8 cellular contexts compared by ENCODE assay signal in genomic region chr17:75238684-75239191, GRCh38. TPM values are rescaled to one million over a fixed set of nuclear protein-coding genes. Genes with fewer than 3 reads are reported as not detected.
A peak's percentile ranks its signal among the peaks of the same experiment; 100 is the strongest.
DNase-seq lines count a peak whose midpoint lies in the region; ATAC-seq, FAIRE-seq and TF ChIP-seq lines count a peak whose summit lies in the region.

No MANE protein-coding gene starts in this region.

- BruUV-seq in endothelial cell of umbilical vein (replicated peaks; lab: Mats Ljungman, UMichigan): no TSS peak

- dilution Hi-C loops in endothelial cell of umbilical vein (cut with MboI; ENCODE audit: extremely low pct_ligation_motif_present, low sequenced_read_pairs): no loop called here

- H3K79me2 ChIP-seq in endothelial cell of umbilical vein (ENCODE audit: control insufficient read depth, insufficient read depth, low read length): no peaks in the 10 kb centered on the region

- no peaks in the 10 kb centered on the region for H3K9me1 ChIP-seq in endothelial cell of umbilical vein (replicated peaks; ENCODE audit: control insufficient read depth, extremely low read depth, insufficient read depth, low read length)

- H3K4me1 ChIP-seq in endothelial cell of umbilical vein (ENCODE audit: control insufficient read depth, extremely low read depth, insufficient read depth, low read length): no peaks in the 10 kb centered on the region
- no peaks in the 10 kb centered on the region for H3K4me1 ChIP-seq in thyroid gland

- peak overlapping the region in 1 of 10 donors; percentile 52 for H3K4me3 Mint-ChIP-seq in naive thymus-derived CD8-positive, alpha-beta T cell

- peak overlapping the region; percentile 30 to 91 (median 85) for H3K27ac Mint-ChIP-seq in naive thymus-derived CD8-positive, alpha-beta T cell

- no peaks in the 10 kb centered on the region for H3K9me3 Mint-ChIP-seq in naive thymus-derived CD8-positive, alpha-beta T cell

- no peaks in the 10 kb centered on the region for H4K20me1 ChIP-seq in endothelial cell of umbilical vein (replicated peaks; ENCODE audit: control insufficient read depth, extremely low read depth, insufficient read depth, low read length)

- intact Hi-C loops in endothelial cell of umbilical vein (cut with micrococcal nuclease): no loop called here
- intact Hi-C loops in thyroid gland (cut with DNase I): no loop called here

- H3K27ac ChIP-seq in endothelial cell of umbilical vein (ENCODE audit: insufficient read depth, low read depth, low read length): no peak overlapping the region
- H3K27ac ChIP-seq in thyroid gland: no peak overlapping the region

- ATAC-seq in HG03097 (IDR thresholded peaks at IDR 0.05; ENCODE audit: low FRiP score, unreplicated experiment) (peak; percentile 48), HG02970 (IDR thresholded peaks at IDR 0.05; ENCODE audit: low FRiP score, unreplicated experiment) (no peak)
- peak; percentile 86 to 88 for ATAC-seq in naive thymus-derived CD8-positive, alpha-beta T cell

- no peak overlapping the region for H3K4me3 ChIP-seq in endothelial cell of umbilical vein (replicated peaks in 1 of 3; ENCODE audit: insufficient read depth in 1 of 3, low read depth in 1 of 3, low read length in 3 of 3)
- no peak overlapping the region for H3K4me3 ChIP-seq in thyroid gland (replicated peaks in 1 of 3)

- WGBS in thyroid gland, 2 donors: 50 to 60% methylated on average over 12 to 13 of the region's 13 CpGs

- peak; percentile 86 to 92 for TF ChIP-seq CTCF in endothelial cell of umbilical vein (IDR thresholded peaks at IDR 0.05; ENCODE audit: extremely low read depth in 1 of 2, insufficient read depth in 1 of 2, low read depth in 1 of 2, low read length in 2 of 2)
- TF ChIP-seq CTCF in thyroid gland (IDR thresholded peaks at IDR 0.05): peak; percentile 45 to 80 (median 62)

- FAIRE-seq in endothelial cell of umbilical vein (lab: Jason Lieb, UNC): peak; percentile 77

- no peaks in the 10 kb centered on the region for H3K27me3 Mint-ChIP-seq in naive thymus-derived CD8-positive, alpha-beta T cell

- H3K36me3 ChIP-seq in endothelial cell of umbilical vein (ENCODE audit: control insufficient read depth in 2 of 2, extremely low read depth in 1 of 2, insufficient read depth in 2 of 2, low read length in 2 of 2): peaks cover 11 to 51% of the 10 kb centered on the region in 2 experiments
- H3K36me3 ChIP-seq in thyroid gland: peaks cover 85 to 87% of the 10 kb centered on the region in 2 donors

- POLR2A ChIA-PET in endothelial cell of umbilical vein (lab: Charles Lee): interaction anchor here (0.5 to 1.3 kb wide), 2 partner anchors 13 to 32 kb away, joined by 3 to 4 read pairs; partner anchors contain the start of gene MIF4GD
- POLR2A ChIA-PET in naive thymus-derived CD8-positive, alpha-beta T cell (lab: Charles Lee): interaction anchor here (0.9 to 2.3 kb wide), 3 partner anchors 24 to 125 kb away, joined by 3 to 7 read pairs (median 4); partner anchors contain the start of genes MRPS7 and NUP85

- no peak overlapping the region for H2AFZ ChIP-seq in endothelial cell of umbilical vein (ENCODE audit: low read depth, low read length)

- CTCF ChIA-PET in endothelial cell of umbilical vein (lab: Charles Lee): interaction anchor here (0.8 to 7.6 kb wide), 13 partner anchors 10 to 277 kb away, joined by 3 to 91 read pairs (median 8); partner anchors contain the start of gene MIF4GD

- H3K9ac ChIP-seq in endothelial cell of umbilical vein (replicated peaks; ENCODE audit: extremely low read depth, insufficient read depth, low read length): no peak overlapping the region

- peaks cover 5 to 18% (median 15%) of the 10 kb centered on the region in 4 donors for H3K4me1 Mint-ChIP-seq in naive thymus-derived CD8-positive, alpha-beta T cell

- DNase-seq in COLO668 (lab: John Stamatoyannopoulos, UW; ENCODE audit: unreplicated experiment): peak; percentile 45
- DNase-seq in NOMO-1 treated with dmso at 0.1 percent for 144 hours (lab: John Stamatoyannopoulos, UW; ENCODE audit: unreplicated experiment): peak; percentile 56
- peak; percentile 79 for DNase-seq in activated CD8-positive, alpha-beta memory T cell treated with anti-CD3 and anti-CD28 coated beads, Interleukin-2, amount 50 U/mL, for 48 hours
- peak; percentile 62 for DNase-seq in endothelial cell of umbilical vein (ENCODE audit: low read depth, low spot score)
- DNase-seq in naive thymus-derived CD8-positive, alpha-beta T cell: peak; percentile 36 to 76 (median 53)
- peak; percentile 51 to 57 for DNase-seq in thyroid gland

- no peaks in the 10 kb centered on the region for H3K9me3 ChIP-seq in endothelial cell of umbilical vein (replicated peaks; ENCODE audit: control insufficient read depth, insufficient read depth, low read length)
- no peaks in the 10 kb centered on the region for H3K9me3 ChIP-seq in thyroid gland

- no peak for TF ChIP-seq POLR2A in endothelial cell of umbilical vein (IDR thresholded peaks at IDR 0.05; ENCODE audit: low read depth, low read length)
- TF ChIP-seq POLR2A in thyroid gland (IDR thresholded peaks at IDR 0.05): no peak

- no peak overlapping the region for H3K4me2 ChIP-seq in endothelial cell of umbilical vein (ENCODE audit: insufficient read depth, low read length)

- H3K36me3 Mint-ChIP-seq in naive thymus-derived CD8-positive, alpha-beta T cell: peaks cover 0 to 72% (median 5%) of the 10 kb centered on the region in 3 donors

- no peaks in the 10 kb centered on the region for H3K27me3 ChIP-seq in endothelial cell of umbilical vein (ENCODE audit: control insufficient read depth in 2 of 2, insufficient read depth in 2 of 2, low read length in 2 of 2)
- H3K27me3 ChIP-seq in thyroid gland: no peaks in the 10 kb centered on the region

RNA-seq across cellular contexts. Expression of gene GGA3, which starts 22.7 kb away (rescaled TPM):
- 39.2 and 62.9 TPM in 2 replicates for total RNA-seq in endothelial cell of umbilical vein
- 41.2 and 41.6 TPM in 2 replicates for polyA plus RNA-seq in endothelial cell of umbilical vein
- 23.6 and 24.8 TPM in 2 replicates for polyA plus RNA-seq in endothelial cell of umbilical vein (2011; cell fraction: cytosol; rRNA removed)
- 226 and 231 TPM in 2 replicates for polyA plus RNA-seq in endothelial cell of umbilical vein (2011; cell fraction: nucleus; rRNA removed)
- 34.2 and 34.6 TPM in 2 replicates for polyA plus RNA-seq in endothelial cell of umbilical vein (2012)
- 46.8 and 50.6 TPM in 2 replicates for polyA minus RNA-seq in endothelial cell of umbilical vein
- 15.4 TPM for polyA minus RNA-seq in endothelial cell of umbilical vein (2011; cell fraction: cytosol; rRNA and poly(A)+ RNA removed)
- polyA minus RNA-seq in endothelial cell of umbilical vein (2011; cell fraction: nucleus; rRNA and poly(A)+ RNA removed): 43.3 and 47.6 TPM in 2 replicates
- total RNA-seq in naive thymus-derived CD8-positive, alpha-beta T cell: 100 to 1,000 TPM; 105 to 107 TPM
- 10 to 100 TPM in 2 of 3 donors, 1 to 10 TPM in 1; 6.2 to 20.1 (median 14.7) TPM for polyA plus RNA-seq in naive thymus-derived CD8-positive, alpha-beta T cell
- 10 to 100 TPM; 22.5 to 38.4 (median 24.1) TPM for total RNA-seq in thyroid gland

RNA-seq across cellular contexts. Expression of gene MRPS7, which starts 22.9 kb away (rescaled TPM):
- total RNA-seq in endothelial cell of umbilical vein: 65.7 and 79.8 TPM in 2 replicates
- 74.8 and 82.8 TPM in 2 replicates for polyA plus RNA-seq in endothelial cell of umbilical vein
- 95.3 and 99.5 TPM in 2 replicates for polyA plus RNA-seq in endothelial cell of umbilical vein (2011; cell fraction: cytosol; rRNA removed)
- 57.9 and 62.3 TPM in 2 replicates for polyA plus RNA-seq in endothelial cell of umbilical vein (2011; cell fraction: nucleus; rRNA removed)
- 87.1 and 104 TPM in 2 replicates for polyA plus RNA-seq in endothelial cell of umbilical vein (2012)
- 51.8 and 59.3 TPM in 2 replicates for polyA minus RNA-seq in endothelial cell of umbilical vein
- polyA minus RNA-seq in endothelial cell of umbilical vein (2011; cell fraction: cytosol; rRNA and poly(A)+ RNA removed): 43.8 TPM
- polyA minus RNA-seq in endothelial cell of umbilical vein (2011; cell fraction: nucleus; rRNA and poly(A)+ RNA removed): 25.1 and 31.3 TPM in 2 replicates
- 10 to 100 TPM; 40.5 to 41.1 TPM for total RNA-seq in naive thymus-derived CD8-positive, alpha-beta T cell
- 100 to 1,000 TPM; 113 to 132 (median 122) TPM for polyA plus RNA-seq in naive thymus-derived CD8-positive, alpha-beta T cell
- 10 to 100 TPM; 29.9 to 59.4 (median 41.0) TPM for total RNA-seq in thyroid gland

RNA-seq across cellular contexts. Expression of gene MIF4GD, which starts 32.3 kb away (rescaled TPM):
- total RNA-seq in endothelial cell of umbilical vein (12.3 and 12.4 TPM in 2 replicates), thyroid gland (10 to 100 TPM; 17.7 to 31.1 (median 23.0) TPM)
- 35.7 and 37.1 TPM in 2 replicates for polyA plus RNA-seq in endothelial cell of umbilical vein
- 26.2 and 30.3 TPM in 2 replicates for polyA plus RNA-seq in endothelial cell of umbilical vein (2011; cell fraction: cytosol; rRNA removed)
- polyA plus RNA-seq in endothelial cell of umbilical vein (2011; cell fraction: nucleus; rRNA removed): 13.5 and 17.1 TPM in 2 replicates
- 18.4 and 18.8 TPM in 2 replicates for polyA plus RNA-seq in endothelial cell of umbilical vein (2012)
- 14.6 and 16.0 TPM in 2 replicates for polyA minus RNA-seq in endothelial cell of umbilical vein
- polyA minus RNA-seq in endothelial cell of umbilical vein (2011; cell fraction: cytosol; rRNA and poly(A)+ RNA removed): 20.7 TPM
- polyA minus RNA-seq in endothelial cell of umbilical vein (2011; cell fraction: nucleus; rRNA and poly(A)+ RNA removed): 3.0 and 4.1 TPM in 2 replicates
- 10 to 100 TPM; 37.3 to 39.4 TPM for total RNA-seq in naive thymus-derived CD8-positive, alpha-beta T cell
- polyA plus RNA-seq in naive thymus-derived CD8-positive, alpha-beta T cell: 10 to 100 TPM; 76.2 to 96.6 (median 90.5) TPM

RNA-seq across cellular contexts. Expression of gene NUP85, which starts 33.3 kb away (rescaled TPM):
- total RNA-seq in endothelial cell of umbilical vein (98.3 and 105 TPM in 2 replicates), thyroid gland (10 to 100 TPM; 24.7 to 31.7 (median 27.1) TPM)
- 116 and 120 TPM in 2 replicates for polyA plus RNA-seq in endothelial cell of umbilical vein
- polyA plus RNA-seq in endothelial cell of umbilical vein (2011; cell fraction: cytosol; rRNA removed): 76.5 and 96.6 TPM in 2 replicates
- 345 and 386 TPM in 2 replicates for polyA plus RNA-seq in endothelial cell of umbilical vein (2011; cell fraction: nucleus; rRNA removed)
- polyA plus RNA-seq in endothelial cell of umbilical vein (2012): 63.7 and 73.8 TPM in 2 replicates
- polyA minus RNA-seq in endothelial cell of umbilical vein: 75.2 and 106 TPM in 2 replicates
- polyA minus RNA-seq in endothelial cell of umbilical vein (2011; cell fraction: cytosol; rRNA and poly(A)+ RNA removed): 50.6 TPM
- 58.3 and 81.4 TPM in 2 replicates for polyA minus RNA-seq in endothelial cell of umbilical vein (2011; cell fraction: nucleus; rRNA and poly(A)+ RNA removed)
- total RNA-seq in naive thymus-derived CD8-positive, alpha-beta T cell: 100 to 1,000 TPM; 150 to 155 TPM
- polyA plus RNA-seq in naive thymus-derived CD8-positive, alpha-beta T cell: 10 to 100 TPM; 17.3 to 39.4 (median 21.4) TPM

RNA-seq across cellular contexts. Expression of gene SLC25A19, which starts 50.5 kb away (rescaled TPM):
- 16.8 and 20.9 TPM in 2 replicates for total RNA-seq in endothelial cell of umbilical vein
- 20.0 and 20.6 TPM in 2 replicates for polyA plus RNA-seq in endothelial cell of umbilical vein
- polyA plus RNA-seq in endothelial cell of umbilical vein (2011; cell fraction: cytosol; rRNA removed): 19.2 TPM in 2 replicates
- polyA plus RNA-seq in endothelial cell of umbilical vein (2011; cell fraction: nucleus; rRNA removed): 16.0 and 17.7 TPM in 2 replicates
- 17.9 and 24.1 TPM in 2 replicates for polyA plus RNA-seq in endothelial cell of umbilical vein (2012)
- 9.9 and 13.4 TPM in 2 replicates for polyA minus RNA-seq in endothelial cell of umbilical vein
- 35.7 TPM for polyA minus RNA-seq in endothelial cell of umbilical vein (2011; cell fraction: cytosol; rRNA and poly(A)+ RNA removed)
- polyA minus RNA-seq in endothelial cell of umbilical vein (2011; cell fraction: nucleus; rRNA and poly(A)+ RNA removed): 3.7 and 6.2 TPM in 2 replicates
- total RNA-seq in naive thymus-derived CD8-positive, alpha-beta T cell: 10 to 100 TPM; 20.5 to 22.5 TPM
- 10 to 100 TPM; 11.2 to 15.4 (median 13.3) TPM for polyA plus RNA-seq in naive thymus-derived CD8-positive, alpha-beta T cell
- total RNA-seq in thyroid gland: 10 to 100 TPM in 3 of 4 donors, 1 to 10 TPM in 1; 2.1 to 14.3 (median 12.7) TPM
